Comparison of ENCODE assay signal across 14 cellular contexts in the genomic region with DNA sequence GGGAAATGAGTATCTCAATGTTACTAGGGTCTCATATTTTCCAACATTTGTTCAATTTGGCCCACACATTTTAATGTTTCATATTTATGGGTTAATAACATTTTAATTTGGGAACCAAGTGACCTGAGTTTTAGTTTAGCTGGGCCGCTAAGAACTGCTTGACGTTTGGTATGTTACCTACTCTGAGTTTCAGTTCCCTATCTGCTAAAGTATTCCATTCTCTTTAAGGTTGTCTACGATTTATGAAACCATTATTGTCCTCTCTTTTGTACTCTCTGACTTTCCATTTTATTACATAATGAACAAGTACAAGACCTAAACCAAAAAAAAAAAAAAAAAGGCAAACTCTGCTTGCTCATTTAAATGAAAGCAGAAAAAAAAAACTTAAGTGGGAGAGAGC.
DNase-seq lines count a peak whose midpoint lies in the region; ATAC-seq and TF ChIP-seq lines count a peak whose summit lies in the region.
"Had no signal": no experiment of that assay in that cellular context is flagged by ENCODE, and none has a peak within 500 bp of the region (broad histone marks: within the 10 kb centered on the region; RNA-seq: fewer than 3 reads in every experiment).

No MANE protein-coding gene starts in this region.

- H3K27ac ChIP-seq in heart left ventricle, result peak overlapping the region in 10 of 12 donors; percentile 15 to 59 (median 48)
- H3K27ac ChIP-seq in subcutaneous abdominal adipose tissue (ENCODE audit: low read depth, low read length), result peak overlapping the region; percentile 63
- H3K27ac ChIP-seq: pancreas had no signal

- TF ChIP-seq POLR2A in heart left ventricle (IDR thresholded peaks at IDR 0.05), result no peak

- no peaks in the 10 kb centered on the region for H3K9me3 ChIP-seq in heart left ventricle
- H3K9me3 ChIP-seq in subcutaneous abdominal adipose tissue (ENCODE audit: control insufficient read depth in 5 of 5, low read length in 5 of 5), result no peaks in the 10 kb centered on the region
- H3K9me3 ChIP-seq: pancreas, testis had no signal

- no peak overlapping the region for H3K27ac Mint-ChIP-seq in mesothelial cell of epicardium
- H3K27ac Mint-ChIP-seq: activated naive CD4-positive, alpha-beta T cell treated with anti-CD3 and anti-CD28 coated beads, Interleukin-2, amount 50 U/mL, for 72 hours; CD8-positive, alpha-beta memory T cell had no signal

- H3K4me1 ChIP-seq in heart left ventricle (peaks cover 0 to 42% (median 16%) of the 10 kb centered on the region in 12 donors), subcutaneous abdominal adipose tissue (ENCODE audit: control insufficient read depth in 5 of 5, insufficient read depth in 5 of 5, low read length in 5 of 5) (peaks cover 3 to 21% (median 11%) of the 10 kb centered on the region in 5 donors)
- H3K4me1 ChIP-seq: pancreas had no signal

- H3K4me1 Mint-ChIP-seq in mesothelial cell of epicardium, result no peaks in the 10 kb centered on the region

- H3K27me3 Mint-ChIP-seq in mesothelial cell of epicardium (ENCODE audit: low read depth), result peaks cover 30% of the 10 kb centered on the region

- H3K4me3 ChIP-seq in heart left ventricle (peak overlapping the region in 1 of 12 donors; percentile 6), subcutaneous abdominal adipose tissue (ENCODE audit: low read depth in 1 of 5, low read length in 5 of 5) (no peak overlapping the region)
- H3K4me3 ChIP-seq: pancreas, testis had no signal

- no peaks in the 10 kb centered on the region for H3K36me3 Mint-ChIP-seq in mesothelial cell of epicardium
- H3K36me3 Mint-ChIP-seq: activated naive CD4-positive, alpha-beta T cell treated with anti-CD3 and anti-CD28 coated beads, Interleukin-2, amount 50 U/mL, for 72 hours; CD8-positive, alpha-beta memory T cell had no signal

- no peak for DNase-seq in heart left ventricle
- DNase-seq in left cardiac atrium, result no peak
- no peak for DNase-seq in A172 (ENCODE audit: low spot score)
- DNase-seq in NCI-H1436 (lab: John Stamatoyannopoulos, UW), result no peak
- DNase-seq in mesothelial cell of epicardium (ENCODE audit: low spot score in 2 of 2, unreplicated experiment in 2 of 2), result no peak
- DNase-seq: activated CD4-positive, CD25-positive, alpha-beta regulatory T cell; CD8-positive, alpha-beta memory T cell; NCI-H2081 treated with DMSO at 0.1 percent for 48 hours; pancreas; testis had no signal

- intact Hi-C loops in heart left ventricle (cut with DNase I) (loop anchor here in 1 of 10 donors (10.0 kb wide), 1 partner anchor 83 kb away; no protein-coding TSS in a partner anchor), left cardiac atrium (cut with DNase I) (no loop called here)

- 51 to 77% (median 59%) methylated on average over 3 of the region's 3 CpGs for WGBS in heart left ventricle, 4 donors

- H3K36me3 ChIP-seq in heart left ventricle (no peaks in the 10 kb centered on the region), subcutaneous abdominal adipose tissue (ENCODE audit: control insufficient read depth in 5 of 5, insufficient read depth in 5 of 5, low read length in 5 of 5) (no peaks in the 10 kb centered on the region)
- H3K36me3 ChIP-seq: pancreas had no signal

- no peak for ATAC-seq in heart left ventricle
- ATAC-seq in left cardiac atrium, result no peak
- ATAC-seq in GM21528 (IDR thresholded peaks at IDR 0.05; ENCODE audit: low FRiP score, unreplicated experiment), result peak; percentile 72
- ATAC-seq in HG03354 (IDR thresholded peaks at IDR 0.05; ENCODE audit: poor library complexity, severe bottlenecking, unreplicated experiment), result peak; percentile 63
- ATAC-seq: activated naive CD4-positive, alpha-beta T cell treated with anti-CD3 and anti-CD28 coated beads, Interleukin-2, amount 50 U/mL, for 72 hours; pancreas had no signal

- TF ChIP-seq CTCF in heart left ventricle (IDR thresholded peaks at IDR 0.05) (no peak), mesothelial cell of epicardium (IDR thresholded peaks at IDR 0.05; ENCODE audit: unreplicated experiment) (no peak)

- no peak overlapping the region for H3K9ac ChIP-seq in subcutaneous abdominal adipose tissue (ENCODE audit: low read length in 5 of 5)

- no peaks in the 10 kb centered on the region for H3K27me3 ChIP-seq in heart left ventricle
- H3K27me3 ChIP-seq in subcutaneous abdominal adipose tissue (ENCODE audit: control insufficient read depth in 5 of 5, insufficient read depth in 4 of 5, low read length in 5 of 5), result no peaks in the 10 kb centered on the region
- H3K27me3 ChIP-seq: pancreas, testis had no signal

- no peak overlapping the region for H3K4me3 Mint-ChIP-seq in mesothelial cell of epicardium
- H3K4me3 Mint-ChIP-seq: CD8-positive, alpha-beta memory T cell had no signal

- H3K9me3 Mint-ChIP-seq in mesothelial cell of epicardium, result no peaks in the 10 kb centered on the region
- H3K9me3 Mint-ChIP-seq: activated naive CD4-positive, alpha-beta T cell treated with anti-CD3 and anti-CD28 coated beads, Interleukin-2, amount 50 U/mL, for 72 hours; CD8-positive, alpha-beta memory T cell had no signal

Comparison
In these comparisons a context has a peak if more than half of its experiments do, and no peak if none do; other contexts are left out.
1. ATAC-seq: peak in GM21528 (single experiment) and HG03354 (single experiment); none in heart left ventricle (0 of 4) and left cardiac atrium (0 of 2).